16 cellular contexts compared by ENCODE assay signal in genomic region chr7:152054377-152055230, GRCh38. TPM values are rescaled to one million over a fixed set of nuclear protein-coding genes. Genes with fewer than 3 reads are reported as not detected.
DNase-seq lines count a peak whose midpoint lies in the region; ATAC-seq and TF ChIP-seq lines count a peak whose summit lies in the region.
"Had no signal": no experiment of that assay in that cellular context is flagged by ENCODE, and none has a peak within 500 bp of the region (broad histone marks: within the 10 kb centered on the region; RNA-seq: fewer than 3 reads in every experiment).

No MANE protein-coding gene starts in this region.

- H3K27ac Mint-ChIP-seq in osteocyte (ENCODE audit: unreplicated experiment) = peak overlapping the region; percentile 38
- no peak overlapping the region for H3K27ac Mint-ChIP-seq in activated T-helper 1 cell treated with anti-CD3 and anti-CD28 coated beads, Interleukin-12 subunit alpha, Interleukin-12 subunit beta, Interleukin-2, Interleukin-4 antibody, amounts not matched to agents 30 ng/mL and 10 ng/mL and 1 ng/mL, durations not matched to agents 14 hours and 24 hours and 36 hours
- H3K27ac Mint-ChIP-seq: activated CD4-positive, alpha-beta memory T cell treated with anti-CD3 and anti-CD28 coated beads, Interleukin-2, amount 10 ng/mL, durations not matched to agents 7 days and 5 days; activated naive CD8-positive, alpha-beta T cell; stimulated activated naive CD8-positive, alpha-beta T cell treated with anti-CD3 and anti-CD28 coated beads, Interleukin-15, Interleukin-2, amounts not matched to agents 100 ng/mL and 50 ng/mL, for 24 hours; T-helper 2 cell treated with Interferon-gamma antibody and Interleukin-4, amounts not matched to agents 5 μg/mL and 100 μg/mL, for 36 hours had no signal

- H3K4me1 Mint-ChIP-seq in osteocyte (ENCODE audit: unreplicated experiment) = peaks cover 39% of the 10 kb centered on the region
- no peaks in the 10 kb centered on the region for H3K4me1 Mint-ChIP-seq in activated T-helper 1 cell treated with anti-CD3 and anti-CD28 coated beads, Interleukin-12 subunit alpha, Interleukin-12 subunit beta, Interleukin-2, Interleukin-4 antibody, amounts not matched to agents 30 ng/mL and 10 ng/mL and 1 ng/mL, durations not matched to agents 14 hours and 24 hours and 36 hours (ENCODE audit: low read depth)
- H3K4me1 Mint-ChIP-seq: activated CD4-positive, alpha-beta memory T cell treated with anti-CD3 and anti-CD28 coated beads, Interleukin-2, amount 10 ng/mL, durations not matched to agents 7 days and 5 days had no signal

- no peaks in the 10 kb centered on the region for H3K9me3 Mint-ChIP-seq in osteocyte (ENCODE audit: unreplicated experiment)
- H3K9me3 Mint-ChIP-seq in activated T-helper 1 cell treated with anti-CD3 and anti-CD28 coated beads, Interleukin-12 subunit alpha, Interleukin-12 subunit beta, Interleukin-2, Interleukin-4 antibody, amounts not matched to agents 30 ng/mL and 10 ng/mL and 1 ng/mL, durations not matched to agents 14 hours and 24 hours and 36 hours = no peaks in the 10 kb centered on the region
- H3K9me3 Mint-ChIP-seq: activated CD4-positive, alpha-beta memory T cell treated with anti-CD3 and anti-CD28 coated beads, Interleukin-2, amount 10 ng/mL, durations not matched to agents 7 days and 5 days; stimulated activated naive CD8-positive, alpha-beta T cell treated with anti-CD3 and anti-CD28 coated beads, Interleukin-15, Interleukin-2, amounts not matched to agents 100 ng/mL and 50 ng/mL, for 24 hours; T-helper 2 cell treated with Interferon-gamma antibody and Interleukin-4, amounts not matched to agents 5 μg/mL and 100 μg/mL, for 36 hours had no signal

- H3K4me3 ChIP-seq in AG09309 (ENCODE audit: control insufficient read depth, low read depth, low read length) = no peak overlapping the region

- no peak overlapping the region for H3K4me3 Mint-ChIP-seq in osteocyte (ENCODE audit: unreplicated experiment)
- no peak overlapping the region for H3K4me3 Mint-ChIP-seq in activated T-helper 1 cell treated with anti-CD3 and anti-CD28 coated beads, Interleukin-12 subunit alpha, Interleukin-12 subunit beta, Interleukin-2, Interleukin-4 antibody, amounts not matched to agents 30 ng/mL and 10 ng/mL and 1 ng/mL, durations not matched to agents 14 hours and 24 hours and 36 hours
- H3K4me3 Mint-ChIP-seq: activated CD4-positive, alpha-beta memory T cell treated with anti-CD3 and anti-CD28 coated beads, Interleukin-2, amount 10 ng/mL, durations not matched to agents 7 days and 5 days; activated naive CD8-positive, alpha-beta T cell; stimulated activated naive CD8-positive, alpha-beta T cell treated with anti-CD3 and anti-CD28 coated beads, Interleukin-15, Interleukin-2, amounts not matched to agents 100 ng/mL and 50 ng/mL, for 24 hours; T-helper 2 cell treated with Interferon-gamma antibody and Interleukin-4, amounts not matched to agents 5 μg/mL and 100 μg/mL, for 36 hours had no signal

- intact Hi-C loops in Right ventricle myocardium superior (cut with DNase I) = no loop called here
- intact Hi-C loops in activated T-helper 1 cell treated with anti-CD3 and anti-CD28 coated beads, Interleukin-12 subunit alpha, Interleukin-12 subunit beta, Interleukin-2, Interleukin-4 antibody, amounts not matched to agents 30 ng/mL and 10 ng/mL and 1 ng/mL, durations not matched to agents 14 hours and 24 hours and 36 hours (cut with micrococcal nuclease) = no loop called here

- H3K36me3 Mint-ChIP-seq in osteocyte (ENCODE audit: unreplicated experiment) = peaks cover 8% of the 10 kb centered on the region
- H3K36me3 Mint-ChIP-seq in activated T-helper 1 cell treated with anti-CD3 and anti-CD28 coated beads, Interleukin-12 subunit alpha, Interleukin-12 subunit beta, Interleukin-2, Interleukin-4 antibody, amounts not matched to agents 30 ng/mL and 10 ng/mL and 1 ng/mL, durations not matched to agents 14 hours and 24 hours and 36 hours (ENCODE audit: low read depth) = no peaks in the 10 kb centered on the region

- ATAC-seq in Right ventricle myocardium superior (ENCODE audit: poor library complexity) (peak; percentile 71), HG03280 (IDR thresholded peaks at IDR 0.05; ENCODE audit: unreplicated experiment) (no peak), HG03342 (IDR thresholded peaks at IDR 0.05; ENCODE audit: unreplicated experiment) (no peak)

- DNase-seq in AG09309 (ENCODE audit: low read depth) (peak; percentile 55), NCI-H226 (peak; percentile 77), Right ventricle myocardium superior (peak; percentile 48), osteocyte (ENCODE audit: extremely low spot score, unreplicated experiment) (no peak), retina (no peak)
- DNase-seq in activated T-helper 1 cell treated with anti-CD3 and anti-CD28 coated beads, Interleukin-12 subunit alpha, Interleukin-12 subunit beta, Interleukin-2, Interleukin-4 antibody, amounts not matched to agents 30 ng/mL and 10 ng/mL and 1 ng/mL, durations not matched to agents 14 hours and 24 hours and 36 hours (ENCODE audit: low spot score) = no peak
- DNase-seq: activated CD4-positive, alpha-beta memory T cell treated with anti-CD3 and anti-CD28 coated beads, Interleukin-2, amount 10 ng/mL, durations not matched to agents 7 days and 5 days; C1 segment of cervical spinal cord; effector memory CD4-positive, alpha-beta T cell; NCI-H2029 treated with DMSO at 0.1 percent for 48 hours; stimulated activated CD4-positive, alpha-beta T cell treated with anti-CD3 and anti-CD28 coated beads, Interleukin-2, amount 100 ng/mL, for 48 hours had no signal

- TF ChIP-seq CTCF in AG09309 (IDR thresholded peaks at IDR 0.05; ENCODE audit: control insufficient read depth, insufficient read depth, low read depth, low read length, missing control alignments) (no peak), osteocyte (IDR thresholded peaks at IDR 0.05) (no peak)

- no peaks in the 10 kb centered on the region for H3K27me3 Mint-ChIP-seq in osteocyte (ENCODE audit: unreplicated experiment)
- no peaks in the 10 kb centered on the region for H3K27me3 Mint-ChIP-seq in activated T-helper 1 cell treated with anti-CD3 and anti-CD28 coated beads, Interleukin-12 subunit alpha, Interleukin-12 subunit beta, Interleukin-2, Interleukin-4 antibody, amounts not matched to agents 30 ng/mL and 10 ng/mL and 1 ng/mL, durations not matched to agents 14 hours and 24 hours and 36 hours (ENCODE audit: insufficient read depth)
- H3K27me3 Mint-ChIP-seq: activated CD4-positive, alpha-beta memory T cell treated with anti-CD3 and anti-CD28 coated beads, Interleukin-2, amount 10 ng/mL, durations not matched to agents 7 days and 5 days; activated naive CD8-positive, alpha-beta T cell; stimulated activated naive CD8-positive, alpha-beta T cell treated with anti-CD3 and anti-CD28 coated beads, Interleukin-15, Interleukin-2, amounts not matched to agents 100 ng/mL and 50 ng/mL, for 24 hours had no signal

RNA-seq across cellular contexts. Expression of gene GALNT11, which starts 29.1 kb away (rescaled TPM):
- total RNA-seq in Right ventricle myocardium superior = 19.7 TPM
- total RNA-seq in osteocyte = 34.1 and 42.8 TPM in 2 replicates
- total RNA-seq in activated T-helper 1 cell treated with anti-CD3 and anti-CD28 coated beads, Interleukin-12 subunit alpha, Interleukin-12 subunit beta, Interleukin-2, Interleukin-4 antibody, amounts not matched to agents 30 ng/mL and 10 ng/mL and 1 ng/mL, durations not matched to agents 14 hours and 24 hours and 36 hours = 20.5 and 21.2 TPM in 2 replicates

Comparison
In these comparisons a context has a peak if more than half of its experiments do, and no peak if none do; other contexts are left out.
1. DNase-seq: peak in AG09309 (single experiment), NCI-H226 (single experiment) and Right ventricle myocardium superior (single experiment); none in osteocyte (single experiment), retina (single experiment) and activated T-helper 1 cell treated with anti-CD3 and anti-CD28 coated beads, Interleukin-12 subunit alpha, Interleukin-12 subunit beta, Interleukin-2, Interleukin-4 antibody, amounts not matched to agents 30 ng/mL and 10 ng/mL and 1 ng/mL, durations not matched to agents 14 hours and 24 hours and 36 hours (single experiment).